In genomic region chr12:114662512-114663177, GRCh38 we compare ENCODE assay signal across 8 cellular contexts. TPM values are rescaled to one million over a fixed set of nuclear protein-coding genes. Genes with fewer than 3 reads are reported as not detected.
DNase-seq lines count a peak whose midpoint lies in the region; ATAC-seq and TF ChIP-seq lines count a peak whose summit lies in the region.

No MANE protein-coding gene starts in this region.

- H3K9ac ChIP-seq in colonic mucosa (ENCODE audit: low read depth in 2 of 2, low read length in 2 of 2): no peak overlapping the region

- H3K4me1 Mint-ChIP-seq in activated CD4-positive, alpha-beta T cell treated with anti-CD3 and anti-CD28 coated beads for 36 hours: no peaks in the 10 kb centered on the region

- H3K9me3 ChIP-seq in colonic mucosa: no peaks in the 10 kb centered on the region
- H3K9me3 ChIP-seq in right lobe of liver: no peaks in the 10 kb centered on the region

- intact Hi-C loops in activated CD4-positive, alpha-beta T cell treated with anti-CD3 and anti-CD28 coated beads for 36 hours (cut with DNase I, micrococcal nuclease): loop anchor here (1.0 to 10.0 kb wide), 7 partner anchors 22 to 1255 kb away; partner anchors contain the start of genes LHX5 (in 1 of the 2) and TBX3 (in 1 of the 2)
- intact Hi-C loops in colonic mucosa (cut with DNase I) (loop anchor here (5.0 to 10.0 kb wide), 3 partner anchors 502 to 1255 kb away; no protein-coding TSS in a partner anchor), right lobe of liver (cut with DNase I) (loop anchor here (5.0 to 10.0 kb wide), 3 partner anchors 972 to 1255 kb away; no protein-coding TSS in a partner anchor)

- H3K36me3 Mint-ChIP-seq in activated CD4-positive, alpha-beta T cell treated with anti-CD3 and anti-CD28 coated beads for 36 hours (ENCODE audit: low read depth): no peaks in the 10 kb centered on the region

- H3K4me3 ChIP-seq in colonic mucosa (no peak overlapping the region), right lobe of liver (no peak overlapping the region)

- H3K4me1 ChIP-seq in colonic mucosa (peaks cover 2% of the 10 kb centered on the region), right lobe of liver (peaks cover 0 to 2% (median 0%) of the 10 kb centered on the region in 4 donors)

- ATAC-seq in activated CD4-positive, alpha-beta T cell treated with anti-CD3 and anti-CD28 coated beads for 36 hours: peak; percentile 42
- ATAC-seq in right lobe of liver (peak; percentile 82 to 94 (median 90)), HG03342 (IDR thresholded peaks at IDR 0.05; ENCODE audit: unreplicated experiment) (no peak)

- WGBS in right lobe of liver (ENCODE audit: insufficient coverage, low coverage, low lambda C conversion rate, missing lambda C conversion rate): 0% methylated on average over 3 of the region's 3 CpGs

- H3K27ac Mint-ChIP-seq in activated CD4-positive, alpha-beta T cell treated with anti-CD3 and anti-CD28 coated beads for 36 hours: no peak overlapping the region

- peak; percentile 95 for TF ChIP-seq CTCF in colonic mucosa (IDR thresholded peaks at IDR 0.05)
- TF ChIP-seq CTCF in right lobe of liver (IDR thresholded peaks at IDR 0.05): peak; percentile 92 to 96 (median 95)

- DNase-seq in NCI-H2081 (lab: John Stamatoyannopoulos, UW): peak; percentile 26 to 34
- no peak for DNase-seq in NCI-H2081 treated with DMSO at 0.1 percent for 48 hours (lab: John Stamatoyannopoulos, UW)
- DNase-seq in NCI-H2171 (lab: John Stamatoyannopoulos, UW): peak; percentile 8
- peak; percentile 84 for DNase-seq in activated CD4-positive, alpha-beta T cell treated with anti-CD3 and anti-CD28 coated beads for 36 hours
- peak; percentile 84 for DNase-seq in colonic mucosa
- peak in 2 of 3 donors; percentile 72 to 77 for DNase-seq in right lobe of liver
- peak; percentile 30 to 53 (median 30) for DNase-seq in stimulated activated CD4-positive, alpha-beta T cell treated with anti-CD3 and anti-CD28 coated beads, TNF-alpha, amount 100 ng/mL, for 48 hours (ENCODE audit: low read depth in 3 of 3)

- CTCF ChIA-PET in activated CD4-positive, alpha-beta T cell treated with anti-CD3 and anti-CD28 coated beads for 36 hours (lab: Charles Lee): interaction anchor here (0.6 to 2.2 kb wide), 7 partner anchors 11 to 1255 kb away, joined by 3 to 9 read pairs (median 3); partner anchors contain the start of gene TBX3

- no peak overlapping the region for H3K27ac ChIP-seq in colonic mucosa
- no peak overlapping the region for H3K27ac ChIP-seq in right lobe of liver

- no peaks in the 10 kb centered on the region for H3K9me3 Mint-ChIP-seq in activated CD4-positive, alpha-beta T cell treated with anti-CD3 and anti-CD28 coated beads for 36 hours (ENCODE audit: low read depth)

- no peak overlapping the region for H3K4me3 Mint-ChIP-seq in activated CD4-positive, alpha-beta T cell treated with anti-CD3 and anti-CD28 coated beads for 36 hours

- no peaks in the 10 kb centered on the region for H3K36me3 ChIP-seq in colonic mucosa
- no peaks in the 10 kb centered on the region for H3K36me3 ChIP-seq in right lobe of liver

- no peak for TF ChIP-seq POLR2A in right lobe of liver (IDR thresholded peaks at IDR 0.05)

- POLR2A ChIA-PET in activated CD4-positive, alpha-beta T cell treated with anti-CD3 and anti-CD28 coated beads for 36 hours (lab: Charles Lee): interaction anchor here (0.6 kb wide), 1 partner anchor 82 kb away, joined by 3 read pairs; no protein-coding TSS in a partner anchor

- peaks cover 40% of the 10 kb centered on the region for H3K27me3 Mint-ChIP-seq in activated CD4-positive, alpha-beta T cell treated with anti-CD3 and anti-CD28 coated beads for 36 hours

- H3K27me3 ChIP-seq in colonic mucosa: peaks cover 22% of the 10 kb centered on the region
- H3K27me3 ChIP-seq in right lobe of liver: peaks cover 0 to 6% of the 10 kb centered on the region in 2 donors

RNA-seq across cellular contexts. Expression of gene TBX3, which starts 21.3 kb away (rescaled TPM):
- not detected for total RNA-seq in activated CD4-positive, alpha-beta T cell treated with anti-CD3 and anti-CD28 coated beads for 36 hours
- total RNA-seq in colonic mucosa: 1 to 10 TPM; 4.8 to 7.2 TPM
- total RNA-seq in right lobe of liver: 10 to 100 TPM; 15.6 to 44.0 (median 27.8) TPM

Comparison
In these comparisons a context has a peak if more than half of its experiments do, and no peak if none do; other contexts are left out.
1. RNA of gene TBX3, which starts 21.3 kb away (total RNA-seq): 15.6 to 44.0 TPM in right lobe of liver and 4.8 to 7.2 TPM in colonic mucosa; not detected in activated CD4-positive, alpha-beta T cell treated with anti-CD3 and anti-CD28 coated beads for 36 hours; every median in the first group is over 4 times any median in the second.